Comparison of ENCODE assay signal across 1 cellular context in the genomic region with DNA sequence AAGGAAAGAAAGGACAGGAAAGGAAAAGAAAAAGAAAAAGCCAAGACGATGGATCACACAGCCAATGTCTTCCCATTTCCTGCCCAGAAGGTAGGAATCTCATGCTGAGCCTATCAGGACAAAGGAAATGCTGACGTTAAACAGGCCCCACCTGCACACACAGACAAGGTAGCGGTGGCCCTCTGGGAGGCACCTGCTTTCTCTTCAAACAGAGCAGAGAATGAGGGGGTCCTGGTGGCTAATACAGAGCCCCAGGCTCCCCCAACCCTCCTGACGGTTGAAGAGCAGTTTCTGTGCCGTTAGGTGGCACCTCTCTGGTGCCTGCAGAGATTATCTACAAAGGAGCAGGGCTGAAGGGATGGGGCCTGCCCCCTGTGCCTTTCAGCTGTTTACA.
TF ChIP-seq lines count a peak whose summit lies in the region.

No MANE protein-coding gene starts in this region.

TF ChIP-seq in HCT116, 20 proteins besides CTCF, POLR2A, EP300 and RAD21:
- TF ChIP-seq, protein P1, sequence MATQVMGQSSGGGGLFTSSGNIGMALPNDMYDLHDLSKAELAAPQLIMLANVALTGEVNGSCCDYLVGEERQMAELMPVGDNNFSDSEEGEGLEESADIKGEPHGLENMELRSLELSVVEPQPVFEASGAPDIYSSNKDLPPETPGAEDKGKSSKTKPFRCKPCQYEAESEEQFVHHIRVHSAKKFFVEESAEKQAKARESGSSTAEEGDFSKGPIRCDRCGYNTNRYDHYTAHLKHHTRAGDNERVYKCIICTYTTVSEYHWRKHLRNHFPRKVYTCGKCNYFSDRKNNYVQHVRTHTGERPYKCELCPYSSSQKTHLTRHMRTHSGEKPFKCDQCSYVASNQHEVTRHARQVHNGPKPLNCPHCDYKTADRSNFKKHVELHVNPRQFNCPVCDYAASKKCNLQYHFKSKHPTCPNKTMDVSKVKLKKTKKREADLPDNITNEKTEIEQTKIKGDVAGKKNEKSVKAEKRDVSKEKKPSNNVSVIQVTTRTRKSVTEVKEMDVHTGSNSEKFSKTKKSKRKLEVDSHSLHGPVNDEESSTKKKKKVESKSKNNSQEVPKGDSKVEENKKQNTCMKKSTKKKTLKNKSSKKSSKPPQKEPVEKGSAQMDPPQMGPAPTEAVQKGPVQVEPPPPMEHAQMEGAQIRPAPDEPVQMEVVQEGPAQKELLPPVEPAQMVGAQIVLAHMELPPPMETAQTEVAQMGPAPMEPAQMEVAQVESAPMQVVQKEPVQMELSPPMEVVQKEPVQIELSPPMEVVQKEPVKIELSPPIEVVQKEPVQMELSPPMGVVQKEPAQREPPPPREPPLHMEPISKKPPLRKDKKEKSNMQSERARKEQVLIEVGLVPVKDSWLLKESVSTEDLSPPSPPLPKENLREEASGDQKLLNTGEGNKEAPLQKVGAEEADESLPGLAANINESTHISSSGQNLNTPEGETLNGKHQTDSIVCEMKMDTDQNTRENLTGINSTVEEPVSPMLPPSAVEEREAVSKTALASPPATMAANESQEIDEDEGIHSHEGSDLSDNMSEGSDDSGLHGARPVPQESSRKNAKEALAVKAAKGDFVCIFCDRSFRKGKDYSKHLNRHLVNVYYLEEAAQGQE (IDR thresholded peaks at IDR 0.05; ENCODE audit: low read depth): no peak
- TF ChIP-seq YY1 (IDR thresholded peaks at IDR 0.05; ENCODE audit: extremely low read depth, insufficient replicate concordance, low read depth, low read length) (no peak), FOSL1 (IDR thresholded peaks at IDR 0.05; ENCODE audit: low read depth) (no peak), EGR1 (IDR thresholded peaks at IDR 0.05; ENCODE audit: low read depth) (no peak), ZFX (IDR thresholded peaks at IDR 0.05) (peak; percentile 22; the same call in 1 of the 2 replicates), POLR2AphosphoS5 (IDR thresholded peaks at IDR 0.05; ENCODE audit: low read depth, low read length) (no peak)
- TF ChIP-seq, protein P2, sequence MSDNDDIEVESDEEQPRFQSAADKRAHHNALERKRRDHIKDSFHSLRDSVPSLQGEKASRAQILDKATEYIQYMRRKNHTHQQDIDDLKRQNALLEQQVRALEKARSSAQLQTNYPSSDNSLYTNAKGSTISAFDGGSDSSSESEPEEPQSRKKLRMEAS (IDR thresholded peaks at IDR 0.05): no peak
- TF ChIP-seq, protein P3, sequence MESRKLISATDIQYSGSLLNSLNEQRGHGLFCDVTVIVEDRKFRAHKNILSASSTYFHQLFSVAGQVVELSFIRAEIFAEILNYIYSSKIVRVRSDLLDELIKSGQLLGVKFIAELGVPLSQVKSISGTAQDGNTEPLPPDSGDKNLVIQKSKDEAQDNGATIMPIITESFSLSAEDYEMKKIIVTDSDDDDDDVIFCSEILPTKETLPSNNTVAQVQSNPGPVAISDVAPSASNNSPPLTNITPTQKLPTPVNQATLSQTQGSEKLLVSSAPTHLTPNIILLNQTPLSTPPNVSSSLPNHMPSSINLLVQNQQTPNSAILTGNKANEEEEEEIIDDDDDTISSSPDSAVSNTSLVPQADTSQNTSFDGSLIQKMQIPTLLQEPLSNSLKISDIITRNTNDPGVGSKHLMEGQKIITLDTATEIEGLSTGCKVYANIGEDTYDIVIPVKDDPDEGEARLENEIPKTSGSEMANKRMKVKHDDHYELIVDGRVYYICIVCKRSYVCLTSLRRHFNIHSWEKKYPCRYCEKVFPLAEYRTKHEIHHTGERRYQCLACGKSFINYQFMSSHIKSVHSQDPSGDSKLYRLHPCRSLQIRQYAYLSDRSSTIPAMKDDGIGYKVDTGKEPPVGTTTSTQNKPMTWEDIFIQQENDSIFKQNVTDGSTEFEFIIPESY (IDR thresholded peaks at IDR 0.05; ENCODE audit: extremely low read depth, insufficient replicate concordance, low read length): no peak
